7 cellular contexts compared by ENCODE assay signal in genomic region chr17:37220609-37220953, GRCh38.
DNase-seq lines count a peak whose midpoint lies in the region; ATAC-seq and TF ChIP-seq lines count a peak whose summit lies in the region.

No MANE protein-coding gene starts in this region.

- peaks cover 22% of the 10 kb centered on the region for H3K36me3 Mint-ChIP-seq in activated CD4-positive, alpha-beta memory T cell treated with anti-CD3 and anti-CD28 coated beads for 36 hours

- H3K9me3 Mint-ChIP-seq in activated CD4-positive, alpha-beta memory T cell treated with anti-CD3 and anti-CD28 coated beads for 36 hours: no peaks in the 10 kb centered on the region

- no peaks in the 10 kb centered on the region for H3K9me3 ChIP-seq in esophagus squamous epithelium

- ATAC-seq in GM18505 (IDR thresholded peaks at IDR 0.05; ENCODE audit: unreplicated experiment) (no peak), GM18511 (IDR thresholded peaks at IDR 0.05; ENCODE audit: unreplicated experiment) (no peak)

- TF ChIP-seq POLR2A in GM18505 (IDR thresholded peaks at IDR 0.05; ENCODE audit: borderline replicate concordance, extremely low read depth, insufficient read depth, insufficient read length) (no peak), esophagus squamous epithelium (IDR thresholded peaks at IDR 0.05) (no peak)

- no peak overlapping the region for H3K4me3 ChIP-seq in esophagus squamous epithelium

- no peaks in the 10 kb centered on the region for H3K27me3 ChIP-seq in esophagus squamous epithelium

- POLR2A ChIA-PET in activated CD4-positive, alpha-beta memory T cell treated with anti-CD3 and anti-CD28 coated beads for 36 hours (lab: Charles Lee): no interaction called here

- H3K4me3 Mint-ChIP-seq in activated CD4-positive, alpha-beta memory T cell treated with anti-CD3 and anti-CD28 coated beads for 36 hours: no peak overlapping the region

- TF ChIP-seq CTCF in esophagus squamous epithelium (IDR thresholded peaks at IDR 0.05): peak in 2 of 6 experiments; percentile 15 to 29

- H3K4me1 ChIP-seq in esophagus squamous epithelium: no peaks in the 10 kb centered on the region

- CTCF ChIA-PET in activated CD4-positive, alpha-beta memory T cell treated with anti-CD3 and anti-CD28 coated beads for 36 hours (lab: Charles Lee): no interaction called here

- intact Hi-C loops in activated CD4-positive, alpha-beta memory T cell treated with anti-CD3 and anti-CD28 coated beads for 36 hours (cut with micrococcal nuclease): no loop called here
- intact Hi-C loops in esophagus squamous epithelium (cut with DNase I): no loop called here

- no peaks in the 10 kb centered on the region for H3K4me1 Mint-ChIP-seq in activated CD4-positive, alpha-beta memory T cell treated with anti-CD3 and anti-CD28 coated beads for 36 hours (ENCODE audit: low read depth)

- DNase-seq in ELF-1 (ENCODE audit: low read depth, low spot score): peak; percentile 44
- peak; percentile 26 to 49 for DNase-seq in Kasumi-1 (lab: John Stamatoyannopoulos, UW)
- peak; percentile 25 for DNase-seq in activated CD4-positive, alpha-beta memory T cell treated with anti-CD3 and anti-CD28 coated beads for 36 hours
- DNase-seq in iPS-NIHi11 (ENCODE audit: low spot score): peak; percentile 18
- no peak for DNase-seq in esophagus squamous epithelium (lab: John Stamatoyannopoulos, UW)

- no peak overlapping the region for H3K27ac Mint-ChIP-seq in activated CD4-positive, alpha-beta memory T cell treated with anti-CD3 and anti-CD28 coated beads for 36 hours

- no peaks in the 10 kb centered on the region for H3K27me3 Mint-ChIP-seq in activated CD4-positive, alpha-beta memory T cell treated with anti-CD3 and anti-CD28 coated beads for 36 hours

- WGBS in esophagus squamous epithelium, 2 donors: 18 to 25% methylated on average over 1 of the region's 1 CpG

- no peak overlapping the region for H3K27ac ChIP-seq in esophagus squamous epithelium

- H3K36me3 ChIP-seq in esophagus squamous epithelium: peaks cover 0 to 94% (median 5%) of the 10 kb centered on the region in 3 donors
